In genomic region chr17:43024407-43025289, GRCh38 we compare ENCODE assay signal across 8 cellular contexts. TPM values are rescaled to one million over a fixed set of nuclear protein-coding genes. Genes with fewer than 3 reads are reported as not detected.
DNase-seq lines count a peak whose midpoint lies in the region; ATAC-seq and TF ChIP-seq lines count a peak whose summit lies in the region.

Gene RND2 (plus strand): TSS chr17:43025231. CDS start chr17:43025348, 117 bp downstream.

- peak within 1 kb of the TSS; percentile 76 for H2AFZ ChIP-seq in DND-41 (ENCODE audit: low read depth, low read length)

- TF ChIP-seq CTCF in DND-41 (IDR thresholded peaks at IDR 0.05; ENCODE audit: borderline replicate concordance, extremely low read depth, low read length, poor library complexity, severe bottlenecking) (peak; percentile 76), lung (IDR thresholded peaks at IDR 0.05; ENCODE audit: control extremely low read depth, extremely low read depth) (peak; percentile 68)

- peak within 1 kb of the TSS; percentile 86 to 89 for H3K27ac Mint-ChIP-seq in effector memory CD8-positive, alpha-beta T cell

- H3K27me3 ChIP-seq in DND-41 (ENCODE audit: insufficient read depth, low read length, poor library complexity) (peaks cover 6% of the 10 kb centered on the region), lung (ENCODE audit: control insufficient read depth, insufficient read depth) (no peaks in the 10 kb centered on the region)

- H3K36me3 ChIP-seq in DND-41 (ENCODE audit: insufficient read depth, low read length) (no peaks in the 10 kb centered on the region), lung (ENCODE audit: control insufficient read depth in 2 of 2, insufficient read depth in 2 of 2, low read length in 2 of 2) (no peaks in the 10 kb centered on the region)

- peak within 1 kb of the TSS; percentile 96 for H3K4me2 ChIP-seq in DND-41 (ENCODE audit: insufficient read depth, low read length)

- DNase-seq in DND-41, result peak; percentile 84
- DNase-seq in HT1080 (ENCODE audit: low read depth), result peak; percentile 88
- DNase-seq in NOMO-1 (lab: John Stamatoyannopoulos, UW; ENCODE audit: unreplicated experiment in 2 of 2), result peak; percentile 88 to 94
- DNase-seq in activated CD8-positive, alpha-beta memory T cell treated with anti-CD3 and anti-CD28 coated beads for 48 hours (ENCODE audit: low read depth in 2 of 3, low spot score in 2 of 3), result peak; percentile 53 to 57 (median 55)
- peak; percentile 76 to 82 (median 78) for DNase-seq in effector memory CD8-positive, alpha-beta T cell
- DNase-seq in lung (ENCODE audit: low spot score), result peak; percentile 90
- DNase-seq in stimulated activated CD4-positive, alpha-beta T cell treated with anti-CD3 and anti-CD28 coated beads, Interleukin-4, amount 100 ng/mL, for 48 hours (ENCODE audit: low read depth in 2 of 2), result peak; percentile 63 to 76

- H3K27ac ChIP-seq in DND-41 (ENCODE audit: low read length) (peak within 1 kb of the TSS; percentile 51; the same call in 1 of the 2 replicates), lung (ENCODE audit: low read depth in 1 of 2, low read length in 1 of 2) (peak within 1 kb of the TSS in 1 of 2 donors; percentile 80)

- H4K20me1 ChIP-seq in DND-41 (ENCODE audit: insufficient read depth, low read length), result no peaks in the 10 kb centered on the region

- no peaks in the 10 kb centered on the region for H3K79me2 ChIP-seq in DND-41 (ENCODE audit: insufficient read depth, low read length)

- H3K4me3 Mint-ChIP-seq in effector memory CD8-positive, alpha-beta T cell, result peak within 1 kb of the TSS; percentile 78 to 92

- peak; percentile 62 for ATAC-seq in DND-41 (ENCODE audit: insufficient read depth, low read depth)
- peak; percentile 69 for ATAC-seq in effector memory CD8-positive, alpha-beta T cell (replicated peaks)
- peak; percentile 53 for ATAC-seq in lung (ENCODE audit: insufficient read depth, low FRiP score)
- no peak for ATAC-seq in HG03039 (IDR thresholded peaks at IDR 0.05; ENCODE audit: unreplicated experiment)

- peaks cover 24% of the 10 kb centered on the region for H3K36me3 Mint-ChIP-seq in effector memory CD8-positive, alpha-beta T cell (ENCODE audit: insufficient read depth)

- H3K9me3 Mint-ChIP-seq in effector memory CD8-positive, alpha-beta T cell, result no peaks in the 10 kb centered on the region

- no peaks in the 10 kb centered on the region for H3K27me3 Mint-ChIP-seq in effector memory CD8-positive, alpha-beta T cell

- H3K4me1 ChIP-seq in DND-41 (ENCODE audit: insufficient read depth, low read length), result peaks cover 33% of the 10 kb centered on the region
- H3K4me1 ChIP-seq in lung (ENCODE audit: control insufficient read depth in 2 of 2, insufficient read depth in 2 of 2, low read length in 2 of 2), result peaks cover 0 to 10% of the 10 kb centered on the region in 2 donors

- WGBS in lung, 2 donors, result 2% methylated on average over 59 to 61 of the region's 61 CpGs

- H3K4me3 ChIP-seq in DND-41 (ENCODE audit: low read depth in 1 of 2, low read length in 2 of 2) (peak within 1 kb of the TSS; percentile 28 to 69; a peak in 3 of 4 replicates), lung (peak within 1 kb of the TSS; percentile 44)

- H3K9me3 ChIP-seq in DND-41 (ENCODE audit: insufficient read depth, low read length, severe bottlenecking) (no peaks in the 10 kb centered on the region), lung (ENCODE audit: control insufficient read depth in 2 of 2, insufficient read depth in 1 of 2, low read length in 1 of 2) (no peaks in the 10 kb centered on the region)

- peaks cover 23 to 30% of the 10 kb centered on the region in 2 donors for H3K4me1 Mint-ChIP-seq in effector memory CD8-positive, alpha-beta T cell (ENCODE audit: low read depth in 2 of 2)

- peak within 1 kb of the TSS; percentile 63 for H3K9ac ChIP-seq in DND-41 (ENCODE audit: low read depth, low read length)

RNA-seq across cellular contexts. Expression of gene RND2, which starts in this region (rescaled TPM):
- total RNA-seq in HT1080 (2014; rRNA removed; shearing (Covaris generic)), result 0.11 and 0.23 TPM in 2 replicates
- 0.03 and 0.07 TPM in 2 replicates for polyA plus RNA-seq in HT1080 (2015; cell fraction: cytosol; rRNA removed)
- 0.02 and 0.05 TPM in 2 replicates for polyA plus RNA-seq in HT1080 (2015; cell fraction: nucleus; rRNA removed)
- total RNA-seq in lung, result 1 to 10 TPM in 1 of 2 donors, under 1 TPM in 1; 0.34 to 1.3 TPM
- under 1 TPM; 0.25 to 0.51 TPM for polyA plus RNA-seq in lung

Comparison
In these comparisons a context has a peak if more than half of its experiments do, and no peak if none do; other contexts are left out.
1. Peak in DNase-seq in HT1080; RNA of the gene not detected or under 1 TPM.